ENCODE assay signal across 8 cellular contexts in genomic region chr2:74576830-74577229, GRCh38. TPM values are rescaled to one million over a fixed set of nuclear protein-coding genes. Genes with fewer than 3 reads are reported as not detected.
DNase-seq lines count a peak whose midpoint lies in the region; ATAC-seq and TF ChIP-seq lines count a peak whose summit lies in the region.

No MANE protein-coding gene starts in this region.

- no peaks in the 10 kb centered on the region for H3K27me3 Mint-ChIP-seq in activated CD4-positive, alpha-beta memory T cell treated with anti-CD3 and anti-CD28 coated beads for 36 hours

- peak; percentile 80 for DNase-seq in EL
- peak; percentile 96 for DNase-seq in fibroblast of mammary gland (ENCODE audit: low read depth)
- DNase-seq in sciatic nerve (ENCODE audit: low spot score), result peak; percentile 60
- no peak for DNase-seq in activated CD4-positive, alpha-beta memory T cell treated with anti-CD3 and anti-CD28 coated beads for 36 hours
- no peak for DNase-seq in colonic mucosa

- H3K4me2 ChIP-seq in OCI-LY3 (ENCODE audit: low read length), result peak overlapping the region; percentile 56

- H3K36me3 Mint-ChIP-seq in activated CD4-positive, alpha-beta memory T cell treated with anti-CD3 and anti-CD28 coated beads for 36 hours, result no peaks in the 10 kb centered on the region

- CTCF ChIA-PET in activated CD4-positive, alpha-beta memory T cell treated with anti-CD3 and anti-CD28 coated beads for 36 hours (lab: Charles Lee), result interaction anchor here (1.2 to 6.2 kb wide), 5 partner anchors 9 to 94 kb away, joined by 3 to 48 read pairs (median 7); partner anchors contain the start of genes CCDC142 and TTC31

- POLR2A ChIA-PET in activated CD4-positive, alpha-beta memory T cell treated with anti-CD3 and anti-CD28 coated beads for 36 hours (lab: Charles Lee), result no interaction called here

- no peaks in the 10 kb centered on the region for H3K79me2 ChIP-seq in OCI-LY3 (ENCODE audit: low read length)

- peaks cover 49% of the 10 kb centered on the region for H3K4me1 ChIP-seq in OCI-LY3 (ENCODE audit: low read length)
- H3K4me1 ChIP-seq in colonic mucosa, result no peaks in the 10 kb centered on the region

- 0 out of 2 replicates have a peak overlapping the region, but pooled peaks have one; percentile 19 for H2AFZ ChIP-seq in OCI-LY3 (ENCODE audit: low read depth, low read length)

- H3K4me3 ChIP-seq in OCI-LY3 (ENCODE audit: low read length) (no peak overlapping the region), fibroblast of mammary gland (ENCODE audit: control insufficient read depth, low read depth, low read length) (no peak overlapping the region), colonic mucosa (no peak overlapping the region)

- ATAC-seq in sciatic nerve (peak; percentile 97), HG03378 (IDR thresholded peaks at IDR 0.05; ENCODE audit: unreplicated experiment) (no peak), GM21529 (IDR thresholded peaks at IDR 0.05; ENCODE audit: unreplicated experiment) (no peak)

- H4K20me1 ChIP-seq in OCI-LY3 (ENCODE audit: insufficient read depth, low read length), result no peaks in the 10 kb centered on the region

- TF ChIP-seq CTCF in OCI-LY3 (IDR thresholded peaks at IDR 0.05; ENCODE audit: low read depth, low read length) (no peak), fibroblast of mammary gland (conservative IDR thresholded peaks at IDR 0.05; ENCODE audit: control insufficient read depth, insufficient read depth, low read depth, low read length) (peak; percentile 36), colonic mucosa (IDR thresholded peaks at IDR 0.05) (no peak)

- H3K9ac ChIP-seq in OCI-LY3 (ENCODE audit: low read length) (peak overlapping the region; percentile 1; the same call in 1 of the 2 replicates), colonic mucosa (ENCODE audit: low read depth in 2 of 2, low read length in 2 of 2) (no peak overlapping the region)

- H3K4me3 Mint-ChIP-seq in activated CD4-positive, alpha-beta memory T cell treated with anti-CD3 and anti-CD28 coated beads for 36 hours, result no peak overlapping the region

- intact Hi-C loops in sciatic nerve (cut with DNase I) (no loop called here), colonic mucosa (cut with DNase I) (no loop called here)
- intact Hi-C loops in activated CD4-positive, alpha-beta memory T cell treated with anti-CD3 and anti-CD28 coated beads for 36 hours (cut with micrococcal nuclease), result no loop called here

- no peaks in the 10 kb centered on the region for H3K27me3 ChIP-seq in OCI-LY3 (ENCODE audit: low read depth, low read length)
- no peaks in the 10 kb centered on the region for H3K27me3 ChIP-seq in colonic mucosa

- H3K36me3 ChIP-seq in OCI-LY3 (replicated peaks; ENCODE audit: low read depth, low read length) (no peaks in the 10 kb centered on the region), colonic mucosa (no peaks in the 10 kb centered on the region)

- H3K9me3 ChIP-seq in OCI-LY3 (ENCODE audit: insufficient read depth, low read length) (no peaks in the 10 kb centered on the region), colonic mucosa (no peaks in the 10 kb centered on the region)

- no peak overlapping the region for H3K27ac Mint-ChIP-seq in activated CD4-positive, alpha-beta memory T cell treated with anti-CD3 and anti-CD28 coated beads for 36 hours

- H3K27ac ChIP-seq in OCI-LY3 (ENCODE audit: low read length) (peak overlapping the region; percentile 76), colonic mucosa (no peak overlapping the region)

- no peaks in the 10 kb centered on the region for H3K9me3 Mint-ChIP-seq in activated CD4-positive, alpha-beta memory T cell treated with anti-CD3 and anti-CD28 coated beads for 36 hours

- peaks cover 24% of the 10 kb centered on the region for H3K4me1 Mint-ChIP-seq in activated CD4-positive, alpha-beta memory T cell treated with anti-CD3 and anti-CD28 coated beads for 36 hours (ENCODE audit: low read depth)

RNA-seq across cellular contexts. Expression of gene DOK1, which starts 22.3 kb away (rescaled TPM):
- total RNA-seq in sciatic nerve, result 17.3 TPM
- total RNA-seq in activated CD4-positive, alpha-beta memory T cell treated with anti-CD3 and anti-CD28 coated beads for 36 hours, result 10 to 100 TPM; 23.1 to 24.5 TPM
- 10 to 100 TPM; 20.9 to 26.5 TPM for total RNA-seq in colonic mucosa

RNA-seq across cellular contexts. Expression of gene LOXL3, which starts 23.1 kb away (rescaled TPM):
- total RNA-seq in sciatic nerve, result 9.2 TPM
- 1 to 10 TPM in 1 of 2 experiments, under 1 TPM in 1; 0.90 to 1.1 TPM for total RNA-seq in activated CD4-positive, alpha-beta memory T cell treated with anti-CD3 and anti-CD28 coated beads for 36 hours
- total RNA-seq in colonic mucosa, result 1 to 10 TPM; 2.9 to 4.7 TPM

RNA-seq across cellular contexts. Expression of gene HTRA2, which starts 47.1 kb away (rescaled TPM):
- total RNA-seq in sciatic nerve (34.5 TPM), colonic mucosa (10 to 100 TPM; 26.3 to 41.5 TPM)
- total RNA-seq in activated CD4-positive, alpha-beta memory T cell treated with anti-CD3 and anti-CD28 coated beads for 36 hours, result 10 to 100 TPM; 70.6 to 72.3 TPM

RNA-seq across cellular contexts. Expression of gene AUP1, which starts 47.3 kb away (rescaled TPM):
- total RNA-seq in sciatic nerve, result 75.3 TPM
- 10 to 100 TPM; 92.1 to 98.0 TPM for total RNA-seq in activated CD4-positive, alpha-beta memory T cell treated with anti-CD3 and anti-CD28 coated beads for 36 hours
- 100 to 1,000 TPM; 107 to 212 TPM for total RNA-seq in colonic mucosa

RNA-seq across cellular contexts. Expression of gene DQX1, which starts 50.8 kb away (rescaled TPM):
- total RNA-seq in sciatic nerve (not detected), colonic mucosa (10 to 100 TPM; 34.2 to 36.8 TPM)
- total RNA-seq in activated CD4-positive, alpha-beta memory T cell treated with anti-CD3 and anti-CD28 coated beads for 36 hours, result under 1 TPM; 0.33 to 0.56 TPM

Comparison
In these comparisons a context has a peak if more than half of its experiments do, and no peak if none do; other contexts are left out.
1. DNase-seq: peak in EL (single experiment), fibroblast of mammary gland (single experiment) and sciatic nerve (single experiment); none in activated CD4-positive, alpha-beta memory T cell treated with anti-CD3 and anti-CD28 coated beads for 36 hours (single experiment) and colonic mucosa (single experiment).